Comparison of ENCODE assay signal across 10 cellular contexts in the genomic region with DNA sequence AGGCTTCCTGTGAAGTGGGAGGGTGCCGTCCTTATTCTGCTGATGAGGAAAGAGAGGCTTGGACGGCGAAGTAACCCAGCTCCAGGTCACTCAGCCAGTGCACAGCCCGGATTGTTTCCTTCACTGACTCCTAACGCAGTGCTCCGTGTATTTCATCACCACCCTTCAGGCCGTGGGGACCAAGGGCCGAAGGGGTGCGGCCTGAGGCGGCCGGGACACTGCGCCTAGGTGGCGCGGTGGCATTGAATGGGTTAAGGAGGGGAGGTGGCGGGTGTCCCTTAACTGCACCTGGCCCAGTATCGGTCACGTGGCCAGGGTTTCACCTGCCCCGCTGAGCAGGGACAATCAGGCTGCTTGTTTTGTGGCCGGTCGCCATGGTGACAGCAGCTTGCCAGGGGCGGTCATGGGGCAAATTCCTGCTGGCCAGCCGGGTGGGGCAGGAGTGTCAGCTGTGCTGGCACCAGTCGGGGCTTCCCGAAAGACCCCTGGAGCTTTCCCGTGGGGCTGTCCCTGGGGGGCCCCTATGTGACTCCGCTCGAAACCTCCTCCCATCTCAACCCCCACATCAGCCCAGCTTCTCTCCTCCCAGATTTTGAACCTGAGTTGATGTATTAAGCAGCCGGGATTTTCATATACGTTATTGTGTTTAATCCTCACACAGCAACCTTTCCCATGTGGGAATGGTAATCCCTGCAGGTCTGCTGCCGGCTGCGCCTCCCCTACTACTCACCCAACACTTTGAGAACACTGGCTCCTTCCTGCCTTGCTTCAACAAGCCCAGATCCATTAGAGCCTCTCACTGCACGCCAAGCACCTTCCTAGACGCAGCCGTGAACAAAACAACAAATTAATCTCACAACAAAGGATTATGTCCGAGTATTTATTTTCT. TPM values are rescaled to one million over a fixed set of nuclear protein-coding genes. Genes with fewer than 3 reads are reported as not detected.
A peak's percentile ranks its signal among the peaks of the same experiment; 100 is the strongest.
DNase-seq lines count a peak whose midpoint lies in the region; ATAC-seq, FAIRE-seq and TF ChIP-seq lines count a peak whose summit lies in the region.
"Had no signal": no experiment of that assay in that cellular context is flagged by ENCODE, and none has a peak within 500 bp of the region (broad histone marks: within the 10 kb centered on the region; RNA-seq: fewer than 3 reads in every experiment).

No MANE protein-coding gene starts in this region.

- H3K9ac ChIP-seq in astrocyte (ENCODE audit: low read length): peak overlapping the region; percentile 6

- H3K79me2 ChIP-seq in astrocyte (ENCODE audit: insufficient read depth, low read length): peaks cover under 1% of the 10 kb centered on the region

- H3K27ac ChIP-seq in astrocyte (ENCODE audit: low read depth, low read length) (no peak overlapping the region), lower lobe of right lung (peak overlapping the region; percentile 88)

- H3K9me3 ChIP-seq in astrocyte (ENCODE audit: insufficient read depth, low read depth, low read length) (no peaks in the 10 kb centered on the region), lower lobe of right lung (no peaks in the 10 kb centered on the region), MG63 (no peaks in the 10 kb centered on the region)

- H3K9me3 Mint-ChIP-seq in astrocyte (ENCODE audit: unreplicated experiment): no peaks in the 10 kb centered on the region

- peaks cover 9% of the 10 kb centered on the region for H3K27me3 Mint-ChIP-seq in astrocyte (ENCODE audit: low read depth, unreplicated experiment)

- H3K36me3 Mint-ChIP-seq in astrocyte (ENCODE audit: low read depth, unreplicated experiment): peaks cover 3% of the 10 kb centered on the region

- H3K27ac Mint-ChIP-seq in astrocyte (ENCODE audit: unreplicated experiment): peak overlapping the region; percentile 83

- H3K36me3 ChIP-seq in astrocyte (ENCODE audit: insufficient read depth, low read length) (no peaks in the 10 kb centered on the region), lower lobe of right lung (no peaks in the 10 kb centered on the region), MG63 (no peaks in the 10 kb centered on the region)

- intact Hi-C loops in lower lobe of right lung (cut with DNase I): no loop called here

- H3K4me1 Mint-ChIP-seq in astrocyte (ENCODE audit: low read depth, unreplicated experiment): no peaks in the 10 kb centered on the region

- no peak for TF ChIP-seq CTCF in astrocyte (IDR thresholded peaks at IDR 0.05; ENCODE audit: insufficient read depth, low read depth, low read length)
- no peak for TF ChIP-seq CTCF in lower lobe of right lung (IDR thresholded peaks at IDR 0.05)

- H3K4me3 Mint-ChIP-seq in astrocyte (ENCODE audit: unreplicated experiment): peak overlapping the region; percentile 34

- no peak overlapping the region for H2AFZ ChIP-seq in astrocyte (ENCODE audit: low read depth, low read length)

- no peak for FAIRE-seq in astrocyte (lab: Jason Lieb, UNC)

- peak overlapping the region; percentile 49 for H3K4me2 ChIP-seq in astrocyte (ENCODE audit: low read length)

- TF ChIP-seq POLR2A in GM18505 (IDR thresholded peaks at IDR 0.05; ENCODE audit: borderline replicate concordance, extremely low read depth, insufficient read depth, insufficient read length): no peak

- DNase-seq in AG20443 (ENCODE audit: low spot score): peak; percentile 40
- DNase-seq in NCI-H1105 (lab: John Stamatoyannopoulos, UW): peak; percentile 98
- DNase-seq in astrocyte (ENCODE audit: low read depth): no peak
- peak; percentile 96 for DNase-seq in lower lobe of right lung
- no peak for DNase-seq in cortex of kidney (lab: John Stamatoyannopoulos, UW)
- no peak for DNase-seq in MG63
- DNase-seq: DND-41 had no signal

- H3K27me3 ChIP-seq in astrocyte (ENCODE audit: insufficient read depth, low read length): no peaks in the 10 kb centered on the region
- no peaks in the 10 kb centered on the region for H3K27me3 ChIP-seq in lower lobe of right lung (ENCODE audit: low read depth)
- H3K27me3 ChIP-seq in MG63: no peaks in the 10 kb centered on the region

- no peaks in the 10 kb centered on the region for H4K20me1 ChIP-seq in astrocyte (ENCODE audit: insufficient read depth, low read length)

- H3K4me3 ChIP-seq in astrocyte (ENCODE audit: insufficient read depth, low read depth, low read length) (no peak overlapping the region), lower lobe of right lung (no peak overlapping the region), MG63 (no peak overlapping the region)

- ATAC-seq in lower lobe of right lung: peak; percentile 79 to 81
- no peak for ATAC-seq in GM18505 (IDR thresholded peaks at IDR 0.05; ENCODE audit: unreplicated experiment)
- no peak for ATAC-seq in GM19467 (IDR thresholded peaks at IDR 0.05; ENCODE audit: unreplicated experiment)

- H3K4me1 ChIP-seq in astrocyte (ENCODE audit: insufficient read depth, low read length) (peaks cover 13% of the 10 kb centered on the region), lower lobe of right lung (peaks cover 9% of the 10 kb centered on the region)

RNA-seq across cellular contexts. Expression of gene ABHD11, which starts 4.4 kb away (rescaled TPM):
- total RNA-seq in astrocyte: 9.3 and 10.8 TPM in 2 replicates
- total RNA-seq in lower lobe of right lung: 21.1 TPM
- 5.0 and 16.7 TPM in 2 replicates for total RNA-seq in MG63 (2014; rRNA removed; shearing (Covaris generic); ENCODE audit: low replicate concordance)

RNA-seq across cellular contexts. Expression of gene STX1A, which starts 23.5 kb away (rescaled TPM):
- total RNA-seq in astrocyte (15.0 and 19.7 TPM in 2 replicates), lower lobe of right lung (6.6 TPM)
- total RNA-seq in MG63 (2014; rRNA removed; shearing (Covaris generic); ENCODE audit: low replicate concordance): 3.8 and 7.8 TPM in 2 replicates

RNA-seq across cellular contexts. Expression of gene CLDN3, which starts 27.1 kb away (rescaled TPM):
- 0.68 TPM in 1 of 2 replicates, not detected in the other for total RNA-seq in astrocyte
- 12.8 TPM for total RNA-seq in lower lobe of right lung
- not detected in 2 replicates for total RNA-seq in MG63 (2014; rRNA removed; shearing (Covaris generic); ENCODE audit: low replicate concordance)
- total RNA-seq: fibroblast of lung had no signal

RNA-seq across cellular contexts. Expression of gene BUD23, which starts 59.6 kb away (rescaled TPM):
- total RNA-seq in astrocyte (68.3 and 73.1 TPM in 2 replicates), lower lobe of right lung (42.4 TPM)
- total RNA-seq in MG63 (2014; rRNA removed; shearing (Covaris generic); ENCODE audit: low replicate concordance): 88.8 and 104 TPM in 2 replicates

RNA-seq across cellular contexts. Expression of gene DNAJC30, which starts 59.7 kb away (rescaled TPM):
- 10.5 and 11.0 TPM in 2 replicates for total RNA-seq in astrocyte
- 10.5 TPM for total RNA-seq in lower lobe of right lung
- 5.6 and 6.8 TPM in 2 replicates for total RNA-seq in MG63 (2014; rRNA removed; shearing (Covaris generic); ENCODE audit: low replicate concordance)

Comparison
In these comparisons a context has a peak if more than half of its experiments do, and no peak if none do; other contexts are left out.
1. DNase-seq: peak in AG20443 (single experiment), NCI-H1105 (single experiment) and lower lobe of right lung (single experiment); none in astrocyte (single experiment), cortex of kidney (single experiment) and MG63 (single experiment).
2. ATAC-seq: peak in lower lobe of right lung (2 of 2); none in GM18505 (single experiment) and GM19467 (single experiment).